In the genomic region with DNA sequence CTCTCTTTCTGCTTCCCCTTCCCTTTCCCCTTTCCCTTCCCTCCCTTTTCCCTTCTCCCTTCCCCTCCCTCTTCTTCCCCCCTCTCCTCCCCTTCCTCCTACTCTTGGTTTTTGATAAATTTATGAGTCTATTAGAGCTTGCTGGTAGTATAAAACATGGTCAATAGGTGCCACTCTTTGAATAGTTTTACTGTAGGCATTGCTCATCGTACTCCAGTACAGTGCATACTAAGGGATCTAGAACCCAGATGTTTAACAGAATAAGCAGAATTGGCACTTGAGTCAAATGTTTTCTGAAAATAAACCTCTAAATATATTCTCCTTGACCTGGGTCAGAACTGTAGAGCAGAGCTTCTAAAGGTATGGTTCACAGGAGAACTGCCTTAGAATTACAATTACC, we compare ENCODE assay signal across 26 cellular contexts.
DNase-seq lines count a peak whose midpoint lies in the region; ATAC-seq, FAIRE-seq and TF ChIP-seq lines count a peak whose summit lies in the region.
"Had no signal": no experiment of that assay in that cellular context is flagged by ENCODE, and none has a peak within 500 bp of the region (broad histone marks: within the 10 kb centered on the region; RNA-seq: fewer than 3 reads in every experiment).

No MANE protein-coding gene starts in this region.

- TF ChIP-seq EP300 in HepG2 (IDR thresholded peaks at IDR 0.05; ENCODE audit: low read depth in 2 of 2, low read length in 2 of 2) = no peak
- no peak for TF ChIP-seq EP300 in HepG2 (CRISPR knock-in tag; IDR thresholded peaks at IDR 0.05; ENCODE audit: borderline replicate concordance)
- no peak for TF ChIP-seq EP300 in GM12878 (IDR thresholded peaks at IDR 0.05; ENCODE audit: borderline replicate concordance in 1 of 2, control insufficient read depth in 1 of 2, low read depth in 2 of 2, low read length in 2 of 2)

- RAD21 ChIA-PET in GM12878 (lab: Charles Lee; ENCODE audit: unreplicated experiment) = interaction anchor here (1.4 kb wide), 1 partner anchor 156 kb away, joined by 4 read pairs; no protein-coding TSS in a partner anchor

- TF ChIP-seq POLR2A in HepG2 (IDR thresholded peaks at IDR 0.05; ENCODE audit: insufficient read depth in 1 of 2, low read depth in 2 of 2, low read length in 2 of 2) = no peak
- TF ChIP-seq POLR2A in right lobe of liver (IDR thresholded peaks at IDR 0.05) = no peak
- TF ChIP-seq POLR2A in GM12878 (IDR thresholded peaks at IDR 0.05; ENCODE audit: low read depth, low read length) = no peak

- no peaks in the 10 kb centered on the region for H3F3A ChIP-seq in neural progenitor cell (ENCODE audit: low read depth)

- SMC1A ChIA-PET in GM12878 (lab: Charles Lee; ENCODE audit: uncharacterized antibody, unreplicated experiment) = interaction anchor here (1.2 kb wide), 1 partner anchor 13 kb away, joined by 3 read pairs; no protein-coding TSS in a partner anchor

- H3K36me3 ChIP-seq in HepG2 (replicated peaks in 1 of 2; ENCODE audit: control insufficient read depth in 1 of 2, insufficient read depth in 2 of 2, low read length in 2 of 2) (no peaks in the 10 kb centered on the region), right lobe of liver (no peaks in the 10 kb centered on the region), Karpas-422 (ENCODE audit: insufficient read depth, low read length) (no peaks in the 10 kb centered on the region), GM12878 (ENCODE audit: control insufficient read depth in 2 of 2, insufficient read depth in 2 of 2, low read length in 1 of 2) (no peaks in the 10 kb centered on the region), neural progenitor cell (no peaks in the 10 kb centered on the region)
- H3K36me3 ChIP-seq: ovary had no signal

- no TSS peak for BruUV-seq in HepG2 (replicated peaks; lab: Mats Ljungman, UMichigan)
- no TSS peak for BruUV-seq in GM12878 (replicated peaks; lab: Mats Ljungman, UMichigan)

- H3K9me3 ChIP-seq in HepG2 (ENCODE audit: low read length) (no peaks in the 10 kb centered on the region), right lobe of liver (no peaks in the 10 kb centered on the region), Karpas-422 (ENCODE audit: low read length) (no peaks in the 10 kb centered on the region), GM12878 (replicated peaks; ENCODE audit: control insufficient read depth, insufficient read depth, low read length) (no peaks in the 10 kb centered on the region), neural progenitor cell (ENCODE audit: low read depth) (no peaks in the 10 kb centered on the region)

- H3K4me3 Mint-ChIP-seq in neural progenitor cell = no peak overlapping the region
- H3K4me3 Mint-ChIP-seq: activated CD4-positive, alpha-beta T cell treated with anti-CD3 and anti-CD28 coated beads, Interleukin-2, amount 10 ng/mL, durations not matched to agents 24 days and 14 days; activated CD8-positive, alpha-beta memory T cell treated with anti-CD3 and anti-CD28 coated beads, Interleukin-2, amount 10 ng/mL, durations not matched to agents 7 days and 5 days; activated naive CD8-positive, alpha-beta T cell; activated T-helper 1 cell treated with anti-CD3 and anti-CD28 coated beads, Interleukin-12 subunit alpha, Interleukin-12 subunit beta, Interleukin-2, Interleukin-4 antibody, amounts not matched to agents 30 ng/mL and 10 ng/mL and 1 ng/mL, durations not matched to agents 14 hours and 24 hours and 36 hours had no signal

- POLR2A ChIA-PET in HepG2 (lab: Yijun Ruan, JAX) (no interaction called here), GM12878 (lab: Charles Lee) (no interaction called here)

- peaks cover 6% of the 10 kb centered on the region for H3K4me1 Mint-ChIP-seq in neural progenitor cell
- H3K4me1 Mint-ChIP-seq: activated CD4-positive, alpha-beta T cell treated with anti-CD3 and anti-CD28 coated beads, Interleukin-2, amount 10 ng/mL, durations not matched to agents 24 days and 14 days; activated CD8-positive, alpha-beta memory T cell treated with anti-CD3 and anti-CD28 coated beads, Interleukin-2, amount 10 ng/mL, durations not matched to agents 7 days and 5 days had no signal

- TF ChIP-seq CTCF in HepG2 (CRISPR knock-in tag; IDR thresholded peaks at IDR 0.05) = no peak
- no peak for TF ChIP-seq CTCF in right lobe of liver (IDR thresholded peaks at IDR 0.05)
- peak in 1 of 3 experiments; percentile 43; a peak in 2 of 6 replicates for TF ChIP-seq CTCF in GM12878 (IDR thresholded peaks at IDR 0.05 in 2 of 3, conservative IDR thresholded peaks at IDR 0.05 in 1 of 3; ENCODE audit: control insufficient read depth in 2 of 3, extremely low read depth in 1 of 3, insufficient read depth in 1 of 3, low read depth in 3 of 3, low read length in 3 of 3)
- TF ChIP-seq CTCF in neural progenitor cell (IDR thresholded peaks at IDR 0.05) = no peak

- H3K36me3 Mint-ChIP-seq in neural progenitor cell = no peaks in the 10 kb centered on the region
- H3K36me3 Mint-ChIP-seq: activated CD8-positive, alpha-beta memory T cell treated with anti-CD3 and anti-CD28 coated beads, Interleukin-2, amount 10 ng/mL, durations not matched to agents 7 days and 5 days; activated naive CD8-positive, alpha-beta T cell had no signal

- H3K9ac ChIP-seq in HepG2 (ENCODE audit: insufficient read depth, low read depth, low read length) = no peak overlapping the region
- H3K9ac ChIP-seq in Karpas-422 (ENCODE audit: low read length) = no peak overlapping the region
- H3K9ac ChIP-seq in GM12878 (ENCODE audit: control insufficient read depth, insufficient read depth, low read length) = no peak overlapping the region
- H3K9ac ChIP-seq in neural progenitor cell = no peak overlapping the region

- no peak for ATAC-seq in HepG2
- no peak for ATAC-seq in right lobe of liver
- peak; percentile 72 for ATAC-seq in GM12878
- no peak for ATAC-seq in HG03457 (IDR thresholded peaks at IDR 0.05; ENCODE audit: unreplicated experiment)
- ATAC-seq: activated CD8-positive, alpha-beta memory T cell treated with anti-CD3 and anti-CD28 coated beads, Interleukin-2, amount 10 ng/mL, durations not matched to agents 7 days and 5 days; right cardiac atrium had no signal

- H3K4me1 ChIP-seq in HepG2 (ENCODE audit: insufficient read depth, low read length) (no peaks in the 10 kb centered on the region), right lobe of liver (no peaks in the 10 kb centered on the region), Karpas-422 (ENCODE audit: low read length) (no peaks in the 10 kb centered on the region), GM12878 (ENCODE audit: control insufficient read depth, insufficient read depth, low read length) (no peaks in the 10 kb centered on the region), neural progenitor cell (no peaks in the 10 kb centered on the region)

- TF ChIP-seq RAD21 in HepG2 (CRISPR knock-in tag; IDR thresholded peaks at IDR 0.05) (no peak), GM12878 (IDR thresholded peaks at IDR 0.05; ENCODE audit: insufficient read depth, low read depth, low read length) (peak; percentile 38)

- H3K4me3 ChIP-seq in HepG2 (replicated peaks in 1 of 3; ENCODE audit: insufficient read depth in 1 of 3, low read depth in 2 of 3, low read length in 3 of 3) = no peak overlapping the region
- H3K4me3 ChIP-seq in right lobe of liver = no peak overlapping the region
- H3K4me3 ChIP-seq in Karpas-422 (ENCODE audit: low read length) = no peak overlapping the region
- no peak overlapping the region for H3K4me3 ChIP-seq in GM12878
- no peak overlapping the region for H3K4me3 ChIP-seq in neural progenitor cell
- H3K4me3 ChIP-seq: ovary had no signal

- H2AFZ ChIP-seq in HepG2 (ENCODE audit: low read length) (no peak overlapping the region), Karpas-422 (ENCODE audit: low read length) (no peak overlapping the region), GM12878 (ENCODE audit: control insufficient read depth, low read depth, low read length) (no peak overlapping the region), neural progenitor cell (replicated peaks) (no peak overlapping the region)

- 3% methylated on average over 1 of the region's 1 CpG for WGBS in HepG2 (ENCODE audit: low lambda C conversion rate)
- 30% methylated on average over 1 of the region's 1 CpG for WGBS in right lobe of liver (ENCODE audit: insufficient coverage, low coverage, low lambda C conversion rate, missing lambda C conversion rate)
- WGBS in GM12878 (ENCODE audit: insufficient coverage, insufficient replicate concordance, low lambda C conversion rate, missing lambda C conversion rate) = 0% methylated on average over 1 of the region's 1 CpG

- H3K4me2 ChIP-seq in HepG2 (ENCODE audit: low read depth, low read length) = no peak overlapping the region
- H3K4me2 ChIP-seq in Karpas-422 (ENCODE audit: low read depth, low read length, poor library complexity, severe bottlenecking) = no peak overlapping the region
- H3K4me2 ChIP-seq in GM12878 (ENCODE audit: control insufficient read depth, insufficient read depth) = no peak overlapping the region
- no peak overlapping the region for H3K4me2 ChIP-seq in neural progenitor cell

- CTCF ChIA-PET in HepG2 (lab: Yijun Ruan, JAX; ENCODE audit: low intra/inter-chr PET ratio, low total read pairs) (no interaction called here), GM12878 (lab: Yijun Ruan, JAX) (interaction anchor here (0.9 to 1.5 kb wide), 3 partner anchors 13 to 924 kb away, joined by 3 to 12 read pairs (median 3); no protein-coding TSS in a partner anchor)

- no peaks in the 10 kb centered on the region for H3K9me3 Mint-ChIP-seq in neural progenitor cell
- H3K9me3 Mint-ChIP-seq: activated CD4-positive, alpha-beta T cell treated with anti-CD3 and anti-CD28 coated beads, Interleukin-2, amount 10 ng/mL, durations not matched to agents 24 days and 14 days; activated T-helper 1 cell treated with anti-CD3 and anti-CD28 coated beads, Interleukin-12 subunit alpha, Interleukin-12 subunit beta, Interleukin-2, Interleukin-4 antibody, amounts not matched to agents 30 ng/mL and 10 ng/mL and 1 ng/mL, durations not matched to agents 14 hours and 24 hours and 36 hours had no signal

- H3K27ac ChIP-seq in HepG2 (ENCODE audit: extremely low read length, insufficient read depth, low read length) (no peak overlapping the region), right lobe of liver (no peak overlapping the region), Karpas-422 (ENCODE audit: low read length) (no peak overlapping the region), GM12878 (ENCODE audit: control insufficient read depth, insufficient read depth) (no peak overlapping the region), neural progenitor cell (no peak overlapping the region)
- H3K27ac ChIP-seq: ovary had no signal

- H3K79me2 ChIP-seq in HepG2 (ENCODE audit: insufficient read depth, low read length) (no peaks in the 10 kb centered on the region), Karpas-422 (ENCODE audit: low read length) (no peaks in the 10 kb centered on the region), GM12878 (ENCODE audit: control insufficient read depth, insufficient read depth, low read length) (no peaks in the 10 kb centered on the region), neural progenitor cell (ENCODE audit: low read depth) (no peaks in the 10 kb centered on the region)

- intact Hi-C loops in HepG2 (cut with micrococcal nuclease; ENCODE audit: unreplicated experiment) (loop anchor here (5.0 kb wide), 1 partner anchor 160 kb away; no protein-coding TSS in a partner anchor), right lobe of liver (cut with DNase I) (no loop called here), GM12878 (cut with micrococcal nuclease; ENCODE audit: unreplicated experiment) (loop anchor here (2.0 kb wide), 1 partner anchor 157 kb away; no protein-coding TSS in a partner anchor)

- DNase-seq in HepG2 (ENCODE audit: low spot score) (no peak), right lobe of liver (no peak), Karpas-422 (peak; percentile 35), GM12878 (ENCODE audit: low read depth, low spot score) (no peak), NCI-H2081 (lab: John Stamatoyannopoulos, UW) (no peak), neural progenitor cell (ENCODE audit: low spot score) (no peak), NCI-H187 treated with DMSO at 0.1 percent for 48 hours (lab: John Stamatoyannopoulos, UW) (no peak)
- DNase-seq: activated CD4-positive, alpha-beta T cell treated with anti-CD3 and anti-CD28 coated beads, Interleukin-2, amount 10 ng/mL, durations not matched to agents 24 days and 14 days; activated CD8-positive, alpha-beta memory T cell treated with anti-CD3 and anti-CD28 coated beads, Interleukin-2, amount 10 ng/mL, durations not matched to agents 7 days and 5 days; C1 segment of cervical spinal cord; cerebellar nuclear complex; DMS 273 treated with DMSO at 0.1 percent for 48 hours; GOT3; hypothalamus; kidney; MM.1S; NCI-H187; ovary; right cardiac atrium; Right ventricle myocardium superior; stimulated activated CD8-positive, alpha-beta memory T cell treated with anti-CD3 and anti-CD28 coated beads, Interleukin-4, amount 100 ng/mL, for 48 hours had no signal

- FAIRE-seq in HepG2 (lab: Jason Lieb, UNC) (no peak), GM12878 (lab: Jason Lieb, UNC) (no peak)
- FAIRE-seq: astrocyte, frontal cortex, kidney had no signal

- in situ Hi-C loops in HepG2 (cut with HindIII; ENCODE audit: extremely low pct_ligation_motif_present, low pct_unique_long_range_greater_than_20kb) = no loop called here
- in situ Hi-C loops in GM12878 (cut with MboI) = no loop called here

- no peaks in the 10 kb centered on the region for H3K27me3 ChIP-seq in HepG2 (ENCODE audit: control insufficient read depth in 1 of 2, insufficient read depth in 2 of 2, low read length in 2 of 2)
- no peaks in the 10 kb centered on the region for H3K27me3 ChIP-seq in right lobe of liver
- no peaks in the 10 kb centered on the region for H3K27me3 ChIP-seq in Karpas-422 (ENCODE audit: low read length)
- H3K27me3 ChIP-seq in GM12878 (replicated peaks in 1 of 2; ENCODE audit: control insufficient read depth in 2 of 2, insufficient read depth in 2 of 2, low read length in 1 of 2) = no peaks in the 10 kb centered on the region
- H3K27me3 ChIP-seq in neural progenitor cell = no peaks in the 10 kb centered on the region
- H3K27me3 ChIP-seq: ovary had no signal

- no peaks in the 10 kb centered on the region for H3K9me2 ChIP-seq in Karpas-422 (replicated peaks; ENCODE audit: insufficient read depth, low read length)

- H4K20me1 ChIP-seq in HepG2 (ENCODE audit: insufficient read depth, low read length) (no peaks in the 10 kb centered on the region), Karpas-422 (ENCODE audit: insufficient read depth, low read depth, low read length) (no peaks in the 10 kb centered on the region), GM12878 (ENCODE audit: control insufficient read depth, insufficient read depth) (peaks cover 2% of the 10 kb centered on the region; the same call in 1 of the 2 replicates), neural progenitor cell (ENCODE audit: low read depth) (no peaks in the 10 kb centered on the region)

- H3K27me3 Mint-ChIP-seq in neural progenitor cell (ENCODE audit: insufficient read depth, low read depth) = peaks cover 2% of the 10 kb centered on the region

- no peak overlapping the region for H3K27ac Mint-ChIP-seq in neural progenitor cell
- H3K27ac Mint-ChIP-seq: activated CD4-positive, alpha-beta T cell treated with anti-CD3 and anti-CD28 coated beads, Interleukin-2, amount 10 ng/mL, durations not matched to agents 24 days and 14 days; activated CD8-positive, alpha-beta memory T cell treated with anti-CD3 and anti-CD28 coated beads, Interleukin-2, amount 10 ng/mL, durations not matched to agents 7 days and 5 days; activated naive CD8-positive, alpha-beta T cell; activated T-helper 1 cell treated with anti-CD3 and anti-CD28 coated beads, Interleukin-12 subunit alpha, Interleukin-12 subunit beta, Interleukin-2, Interleukin-4 antibody, amounts not matched to agents 30 ng/mL and 10 ng/mL and 1 ng/mL, durations not matched to agents 14 hours and 24 hours and 36 hours had no signal

Comparison
In these comparisons a context has a peak if more than half of its experiments do, and no peak if none do; other contexts are left out.
1. intact Hi-C loops: an anchor here in HepG2 (5.0 kb wide) and GM12878 (2.0 kb wide); none called in right lobe of liver.